In the genomic region with DNA sequence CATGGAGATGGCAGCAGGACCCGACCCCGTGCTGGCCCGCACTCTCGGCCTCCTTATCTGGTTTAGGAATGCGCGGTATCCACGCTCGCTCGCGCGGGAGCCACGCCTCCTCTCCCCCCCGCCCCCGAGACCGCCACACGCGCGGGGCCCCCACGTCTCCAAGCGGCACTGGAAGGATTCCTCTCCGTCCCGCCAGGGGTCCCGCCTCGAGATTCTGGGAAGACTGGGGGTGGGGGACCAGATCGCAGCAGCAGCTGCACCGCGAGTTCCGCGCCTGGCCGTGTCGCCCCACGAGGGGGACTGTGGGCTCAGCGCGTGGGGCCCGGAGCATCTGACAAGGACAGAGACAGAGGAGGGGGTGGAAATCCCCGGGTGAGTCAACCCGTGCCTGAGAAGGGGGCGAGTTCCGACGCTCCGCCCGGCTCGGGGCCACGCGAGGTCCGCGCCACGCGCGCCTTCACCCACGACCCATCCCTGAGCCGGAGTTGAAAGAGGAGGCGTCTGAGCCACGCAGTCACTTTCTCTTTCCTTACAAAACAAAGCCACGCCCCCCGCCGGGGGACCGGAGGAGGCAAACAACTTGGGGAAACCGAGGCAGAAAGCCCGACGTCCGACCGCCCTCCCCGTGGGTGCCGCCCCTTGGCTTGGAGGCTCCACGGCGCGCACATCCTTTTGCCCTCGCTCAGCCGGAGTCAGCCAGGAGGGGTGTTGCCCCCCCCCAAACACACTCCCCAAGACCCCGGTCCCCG, we compare ENCODE assay signal across 1 cellular context.
TF ChIP-seq lines count a peak whose summit lies in the region.

No MANE protein-coding gene starts in this region.

TF ChIP-seq in HCT116, 20 proteins besides CTCF, POLR2A, EP300 and RAD21 (continued from another document):
- no peak for TF ChIP-seq ZBTB33 (IDR thresholded peaks at IDR 0.05; ENCODE audit: extremely low read depth, insufficient replicate concordance, low read length)
